ENCODE assay signal across 1 cellular context in genomic region chr13:48533986-48534600, GRCh38.
TF ChIP-seq lines count a peak whose summit lies in the region.

No MANE protein-coding gene starts in this region.

TF ChIP-seq in GM23338, 12 proteins besides CTCF, POLR2A, EP300 and RAD21 (continued from another document):
- TF ChIP-seq ZNF462 (CRISPR knock-in tag; IDR thresholded peaks at IDR 0.05) (no peak), EZH2 (IDR thresholded peaks at IDR 0.05; ENCODE audit: low read depth, unreplicated experiment) (no peak)
